Comparison of ENCODE assay signal across 9 cellular contexts in genomic region chr7:34091330-34091917, GRCh38.
DNase-seq lines count a peak whose midpoint lies in the region; ATAC-seq and TF ChIP-seq lines count a peak whose summit lies in the region.
"Had no signal": no experiment of that assay in that cellular context is flagged by ENCODE, and none has a peak within 500 bp of the region (broad histone marks: within the 10 kb centered on the region; RNA-seq: fewer than 3 reads in every experiment).

No MANE protein-coding gene starts in this region.

- H3K27me3 ChIP-seq in HAP-1 (ENCODE audit: low read depth): no peaks in the 10 kb centered on the region
- H3K27me3 ChIP-seq: upper lobe of left lung had no signal

- H3K9me3 ChIP-seq in HAP-1: no peaks in the 10 kb centered on the region
- H3K9me3 ChIP-seq: upper lobe of left lung had no signal

- DNase-seq in D341Med (ENCODE audit: low spot score) (peak; percentile 52), HAP-1 (ENCODE audit: low spot score in 2 of 2) (peak; percentile 14), RPMI8226 (peak; percentile 25), foreskin fibroblast (peak in 1 of 2 donors; percentile 81), activated T-cell treated with anti-CD3 and anti-CD28 coated beads for 4 hours (no peak), anterior cingulate cortex (lab: John Stamatoyannopoulos, UW) (no peak)
- DNase-seq: upper lobe of left lung had no signal

- no peak overlapping the region for H3K4me3 ChIP-seq in HAP-1
- H3K4me3 ChIP-seq in foreskin fibroblast (ENCODE audit: low read depth in 1 of 2, low read length in 2 of 2): no peak overlapping the region
- H3K4me3 ChIP-seq: upper lobe of left lung had no signal

- in situ Hi-C loops in HAP-1 (cut with MboI; ENCODE audit: low sequenced_read_pairs): no loop called here

- TF ChIP-seq CTCF in foreskin fibroblast (IDR thresholded peaks at IDR 0.05; ENCODE audit: low read depth, low read length): peak; percentile 32

- no peaks in the 10 kb centered on the region for H3K4me1 ChIP-seq in HAP-1
- H3K4me1 ChIP-seq: upper lobe of left lung had no signal

- no peaks in the 10 kb centered on the region for H3K36me3 ChIP-seq in HAP-1 (replicated peaks)
- H3K36me3 ChIP-seq: upper lobe of left lung had no signal

- ATAC-seq in GM19463 (IDR thresholded peaks at IDR 0.05; ENCODE audit: unreplicated experiment) (no peak), GM21367 (IDR thresholded peaks at IDR 0.05; ENCODE audit: unreplicated experiment) (no peak)

Comparison
In these comparisons a context has a peak if more than half of its experiments do, and no peak if none do; other contexts are left out.
1. DNase-seq: peak in D341Med (single experiment), HAP-1 (2 of 2) and RPMI8226 (single experiment); none in activated T-cell treated with anti-CD3 and anti-CD28 coated beads for 4 hours (single experiment) and anterior cingulate cortex (0 of 58).